25 cellular contexts compared by ENCODE assay signal in genomic region chr9:124377985-124378384, GRCh38. TPM values are rescaled to one million over a fixed set of nuclear protein-coding genes. Genes with fewer than 3 reads are reported as not detected.
DNase-seq lines count a peak whose midpoint lies in the region; ATAC-seq, FAIRE-seq and TF ChIP-seq lines count a peak whose summit lies in the region.
"Had no signal": no experiment of that assay in that cellular context is flagged by ENCODE, and none has a peak within 500 bp of the region (broad histone marks: within the 10 kb centered on the region; RNA-seq: fewer than 3 reads in every experiment).

No MANE protein-coding gene starts in this region.

- no peak for TF ChIP-seq POLR2A in GM12892 (IDR thresholded peaks at IDR 0.05; ENCODE audit: low read depth, low read length)

- H3K9me3 ChIP-seq in right atrium auricular region, result no peaks in the 10 kb centered on the region
- H3K9me3 ChIP-seq in heart right ventricle, result peaks cover 0 to 8% (median 0%) of the 10 kb centered on the region in 11 donors
- H3K9me3 ChIP-seq: BE2C, MG63 had no signal

- peak overlapping the region in 1 of 2 donors; percentile 35 for H3K27ac ChIP-seq in right atrium auricular region
- peak overlapping the region in 5 of 10 donors; percentile 42 to 66 (median 51) for H3K27ac ChIP-seq in heart right ventricle
- H3K27ac ChIP-seq: 22Rv1, SJCRH30 had no signal

- DNase-seq in Right ventricle myocardium inferior (ENCODE audit: missing footprints), result no peak
- DNase-seq in right atrium auricular region (ENCODE audit: low spot score), result no peak
- no peak for DNase-seq in heart right ventricle
- DNase-seq in middle frontal gyrus (ENCODE audit: extremely low spot score, low spot score), result peak; percentile 24
- peak; percentile 56 for DNase-seq in superior temporal gyrus (ENCODE audit: extremely low spot score)
- no peak for DNase-seq in GM12892 (ENCODE audit: insufficient read length)
- DNase-seq in stimulated activated naive CD8-positive, alpha-beta T cell treated with anti-CD3 and anti-CD28 coated beads, Interleukin-15, Interleukin-2, amounts not matched to agents 100 U/mL and 50 U/mL, for 24 hours, result no peak
- DNase-seq in cortex of kidney (lab: John Stamatoyannopoulos, UW), result no peak
- DNase-seq: ACHN; BE2C; CD8-positive, alpha-beta memory T cell; DMS153; DND-41; H9; KG1; MG63; NCI-H1105 treated with DMSO at 0.1 percent for 48 hours; NCI-H146; NCI-H1930; NCI-H2107; NCI-H774; SJCRH30 had no signal

- H3K36me3 ChIP-seq in right atrium auricular region (no peaks in the 10 kb centered on the region), heart right ventricle (peaks cover 0 to 51% (median 1%) of the 10 kb centered on the region in 9 donors)

- H3K4me1 ChIP-seq in right atrium auricular region (peaks cover 0 to 25% of the 10 kb centered on the region in 2 donors), heart right ventricle (peaks cover 0 to 49% (median 34%) of the 10 kb centered on the region in 9 donors)
- H3K4me1 ChIP-seq: SJCRH30 had no signal

- TF ChIP-seq CTCF in right atrium auricular region (IDR thresholded peaks at IDR 0.05) (no peak), heart right ventricle (IDR thresholded peaks at IDR 0.05) (no peak)

- no peaks in the 10 kb centered on the region for H3K27me3 ChIP-seq in right atrium auricular region
- no peaks in the 10 kb centered on the region for H3K27me3 ChIP-seq in heart right ventricle
- H3K27me3 ChIP-seq: BE2C, MG63, SJCRH30 had no signal

- peak; percentile 18 for ATAC-seq in Right ventricle myocardium inferior
- ATAC-seq in heart right ventricle, result peak in 7 of 8 donors; percentile 21 to 84 (median 46)
- ATAC-seq in stimulated activated naive CD8-positive, alpha-beta T cell treated with anti-CD3 and anti-CD28 coated beads, Interleukin-15, Interleukin-2, amounts not matched to agents 100 U/mL and 50 U/mL, for 24 hours, result no peak
- ATAC-seq: GM23338 had no signal

- intact Hi-C loops in Right ventricle myocardium inferior (cut with DNase I), result no loop called here
- intact Hi-C loops in heart right ventricle (cut with DNase I), result no loop called here

- FAIRE-seq in GM12892 (lab: Jason Lieb, UNC), result no peak
- FAIRE-seq: RCC 7860 had no signal

- H3K4me3 ChIP-seq in right atrium auricular region, result no peak overlapping the region
- H3K4me3 ChIP-seq in heart right ventricle, result peak overlapping the region in 1 of 10 donors; percentile 6
- H3K4me3 ChIP-seq: GM23338, MG63, SJCRH30 had no signal

- 20 to 30% methylated on average over 2 of the region's 2 CpGs for WGBS in heart right ventricle, 2 donors

RNA-seq across cellular contexts. Expression of gene PSMB7, which starts 37.3 kb away (rescaled TPM):
- total RNA-seq in Right ventricle myocardium inferior, result 185 TPM
- 100 to 1,000 TPM; 178 to 207 TPM for total RNA-seq in right atrium auricular region
- 100 to 1,000 TPM; 148 to 182 (median 162) TPM for total RNA-seq in heart right ventricle
- 100 to 1,000 TPM; 252 to 308 TPM for polyA plus RNA-seq in heart right ventricle
- 232 TPM for polyA plus RNA-seq in GM12892 (2012; ENCODE audit: missing spikeins)

Comparison
In these comparisons a context has a peak if more than half of its experiments do, and no peak if none do; other contexts are left out.
1. DNase-seq: peak in middle frontal gyrus (single experiment) and superior temporal gyrus (single experiment); none in Right ventricle myocardium inferior (single experiment), right atrium auricular region (single experiment), heart right ventricle (0 of 2), GM12892 (single experiment), stimulated activated naive CD8-positive, alpha-beta T cell treated with anti-CD3 and anti-CD28 coated beads, Interleukin-15, Interleukin-2, amounts not matched to agents 100 U/mL and 50 U/mL, for 24 hours (single experiment) and cortex of kidney (single experiment).